ENCODE assay signal across 22 cellular contexts in the genomic region with DNA sequence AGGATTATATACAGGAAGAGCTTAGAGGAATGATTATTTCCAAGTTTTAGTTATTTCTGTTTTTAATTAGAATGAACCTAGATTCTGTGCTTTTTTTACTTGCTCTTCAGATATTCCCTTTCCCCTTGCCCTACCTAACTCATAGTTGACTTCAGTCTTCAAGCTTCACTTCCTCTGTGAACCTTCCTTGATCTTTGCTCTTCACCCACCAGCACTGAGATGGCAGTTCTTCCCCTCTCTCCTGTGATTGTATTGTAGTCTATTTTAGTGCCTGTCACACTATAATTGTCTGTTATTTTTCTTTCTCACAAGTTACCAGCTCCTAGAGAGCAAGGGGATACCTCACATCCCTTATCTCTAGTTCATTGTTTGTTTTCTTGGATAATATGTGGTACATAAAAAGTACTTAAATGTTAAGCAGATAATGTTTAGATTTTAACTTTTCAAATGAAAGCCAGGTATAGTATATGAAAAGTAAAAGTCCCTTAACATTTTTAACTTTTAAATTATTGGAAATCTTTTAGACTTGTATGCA. TPM values are rescaled to one million over a fixed set of nuclear protein-coding genes. Genes with fewer than 3 reads are reported as not detected.
DNase-seq lines count a peak whose midpoint lies in the region; ATAC-seq, FAIRE-seq and TF ChIP-seq lines count a peak whose summit lies in the region.
"Had no signal": no experiment of that assay in that cellular context is flagged by ENCODE, and none has a peak within 500 bp of the region (broad histone marks: within the 10 kb centered on the region; RNA-seq: fewer than 3 reads in every experiment).

No MANE protein-coding gene starts in this region.

- TF ChIP-seq POLR2A in GM12878 (IDR thresholded peaks at IDR 0.05; ENCODE audit: low read depth, low read length): no peak

- H3K79me2 ChIP-seq in GM12878 (ENCODE audit: control insufficient read depth, insufficient read depth, low read length): no peaks in the 10 kb centered on the region
- H3K79me2 ChIP-seq in trophoblast cell (ENCODE audit: control insufficient read depth, insufficient read depth, low read length, poor library complexity): no peaks in the 10 kb centered on the region
- H3K79me2 ChIP-seq: parathyroid adenoma had no signal

- H4K8ac ChIP-seq in trophoblast cell (ENCODE audit: low read depth, low read length): no peak overlapping the region

- H4K91ac ChIP-seq in trophoblast cell (ENCODE audit: low read depth, low read length): no peak overlapping the region

- SMC1A ChIA-PET in GM12878 (lab: Charles Lee; ENCODE audit: uncharacterized antibody, unreplicated experiment): interaction anchor here (1.1 to 1.5 kb wide), 2 partner anchors 12 to 30 kb away, joined by 3 to 4 read pairs; no protein-coding TSS in a partner anchor

- CTCF ChIA-PET in GM12878 (lab: Yijun Ruan, JAX): interaction anchor here (0.6 to 0.7 kb wide), 2 partner anchors 99 to 396 kb away, joined by 3 read pairs; no protein-coding TSS in a partner anchor

- H3K4me1 ChIP-seq in GM12878 (ENCODE audit: control insufficient read depth, insufficient read depth, low read length) (peaks cover 5% of the 10 kb centered on the region; the same call in 1 of the 2 replicates), trophoblast cell (ENCODE audit: control insufficient read depth in 1 of 2, insufficient read depth in 2 of 2, low read length in 2 of 2) (peaks cover 1 to 2% of the 10 kb centered on the region in 2 experiments)
- H3K4me1 ChIP-seq: parathyroid adenoma, uterus had no signal

- H3K9ac ChIP-seq in GM12878 (ENCODE audit: control insufficient read depth, insufficient read depth, low read length) (no peak overlapping the region), trophoblast cell (ENCODE audit: low read length) (no peak overlapping the region)
- H3K9ac ChIP-seq: parathyroid adenoma had no signal

- TF ChIP-seq CTCF in GM12865 (IDR thresholded peaks at IDR 0.05; ENCODE audit: insufficient read depth, low read depth, low read length, missing control alignments) (no peak), GM12878 (IDR thresholded peaks at IDR 0.05 in 2 of 3, conservative IDR thresholded peaks at IDR 0.05 in 1 of 3; ENCODE audit: control insufficient read depth in 2 of 3, extremely low read depth in 1 of 3, insufficient read depth in 1 of 3, low read depth in 3 of 3, low read length in 3 of 3) (no peak)

- no peak overlapping the region for H2AK5ac ChIP-seq in trophoblast cell (ENCODE audit: low read length)

- H3K9me3 ChIP-seq in GM12878 (replicated peaks; ENCODE audit: control insufficient read depth, insufficient read depth, low read length): no peaks in the 10 kb centered on the region
- no peaks in the 10 kb centered on the region for H3K9me3 ChIP-seq in trophoblast cell (ENCODE audit: insufficient read depth, low read depth, low read length)
- H3K9me3 ChIP-seq: uterus had no signal

- H3K14ac ChIP-seq in trophoblast cell (ENCODE audit: low read length): no peak overlapping the region

- RAD21 ChIA-PET in GM12878 (lab: Charles Lee; ENCODE audit: unreplicated experiment): interaction anchor here (0.7 to 1.4 kb wide), 3 partner anchors 20 to 202 kb away, joined by 3 read pairs; no protein-coding TSS in a partner anchor

- no peak overlapping the region for H3K23ac ChIP-seq in trophoblast cell (ENCODE audit: low read length)

- TF ChIP-seq RAD21 in GM12878 (IDR thresholded peaks at IDR 0.05; ENCODE audit: insufficient read depth, low read depth, low read length): no peak

- no peak for FAIRE-seq in GM12878 (lab: Jason Lieb, UNC)

- H3K4me2 ChIP-seq in GM12878 (ENCODE audit: control insufficient read depth, insufficient read depth) (no peak overlapping the region), trophoblast cell (ENCODE audit: low read length) (no peak overlapping the region)

- H2BK12ac ChIP-seq in trophoblast cell (ENCODE audit: low read length): no peak overlapping the region

- peak; percentile 45 for ATAC-seq in HG02610 (IDR thresholded peaks at IDR 0.05; ENCODE audit: unreplicated experiment)
- ATAC-seq in GM12878: no peak; the same call in 2 of the 3 replicates
- ATAC-seq: left lobe of liver; natural killer cell treated with Interleukin-12 subunit alpha and Interleukin-12 subunit beta and Interleukin-15 and Interleukin-18, amount 100 ng/mL, for 72 hours had no signal

- no peak overlapping the region for H3K18ac ChIP-seq in trophoblast cell (ENCODE audit: low read length)

- TF ChIP-seq EP300 in GM12878 (IDR thresholded peaks at IDR 0.05; ENCODE audit: borderline replicate concordance in 1 of 2, control insufficient read depth in 1 of 2, low read depth in 2 of 2, low read length in 2 of 2): no peak

- intact Hi-C loops in GM12878 (cut with micrococcal nuclease; ENCODE audit: unreplicated experiment): no loop called here
- intact Hi-C loops in posterior cingulate gyrus (cut with DNase I): no loop called here

- H3K27me3 ChIP-seq in GM12878 (replicated peaks in 1 of 2; ENCODE audit: control insufficient read depth in 2 of 2, insufficient read depth in 2 of 2, low read length in 1 of 2): no peaks in the 10 kb centered on the region
- no peaks in the 10 kb centered on the region for H3K27me3 ChIP-seq in trophoblast cell (ENCODE audit: insufficient read depth, low read length)
- H3K27me3 ChIP-seq: uterus had no signal

- H4K20me1 ChIP-seq in GM12878 (ENCODE audit: control insufficient read depth, insufficient read depth): no peaks in the 10 kb centered on the region

- DNase-seq in GM12865 (ENCODE audit: low read depth): peak; percentile 12
- DNase-seq in GM12878 (ENCODE audit: low read depth, low spot score): no peak
- no peak for DNase-seq in trophoblast cell
- no peak for DNase-seq in posterior cingulate gyrus
- DNase-seq in stimulated activated CD4-positive, alpha-beta T cell treated with anti-CD3 and anti-CD28 coated beads, Interleukin-4, amount 100 ng/mL, for 24 hours: no peak
- no peak for DNase-seq in medulla oblongata (ENCODE audit: extremely low spot score)
- no peak for DNase-seq in dermis blood vessel endothelial cell
- DNase-seq: activated B cell treated with CpG ODN at 0.5 μM for 24 hours; activated naive CD4-positive, alpha-beta T cell treated with anti-CD3 and anti-CD28 coated beads, Interleukin-2, amount 10 ng/mL, durations not matched to agents 7 days and 5 days; activated T-cell treated with anti-CD3 and anti-CD28 coated beads, Interleukin-2, amount 50 U/mL, for 24 hours; amygdala; caudate nucleus; NCI-H1436; NCI-H2107; NCI-H510A; T-helper 9 cell; uterus had no signal

- H3K36me3 ChIP-seq in GM12878 (ENCODE audit: control insufficient read depth in 2 of 2, insufficient read depth in 2 of 2, low read length in 1 of 2): no peaks in the 10 kb centered on the region; a peak in 1 of 4 replicates
- H3K36me3 ChIP-seq in trophoblast cell (ENCODE audit: control insufficient read depth in 1 of 2, insufficient read depth in 2 of 2, low read length in 2 of 2): no peaks in the 10 kb centered on the region
- H3K36me3 ChIP-seq: uterus had no signal

- in situ Hi-C loops in GM12878 (cut with MboI): no loop called here

- H2AFZ ChIP-seq in GM12878 (ENCODE audit: control insufficient read depth, low read depth, low read length): no peak overlapping the region
- H2AFZ ChIP-seq in trophoblast cell (ENCODE audit: insufficient read depth, low read length, poor library complexity): no peak overlapping the region
- H2AFZ ChIP-seq: parathyroid adenoma had no signal

- no peak overlapping the region for H3K4me3 ChIP-seq in GM12865 (ENCODE audit: low read depth, low read length)
- no peak overlapping the region for H3K4me3 ChIP-seq in GM12878
- no peak overlapping the region for H3K4me3 ChIP-seq in trophoblast cell (ENCODE audit: low read depth, low read length)
- H3K4me3 ChIP-seq: uterus had no signal

- H2BK5ac ChIP-seq in trophoblast cell (ENCODE audit: low read depth, low read length, poor library complexity): no peak overlapping the region

- no peaks in the 10 kb centered on the region for H3K79me1 ChIP-seq in trophoblast cell (ENCODE audit: low read length)

- POLR2A ChIA-PET in GM12878 (lab: Charles Lee): interaction anchor here (0.7 to 1.0 kb wide), 2 partner anchors 9 to 33 kb away, joined by 3 to 4 read pairs; a partner anchor contains a TSS

- no peak overlapping the region for H3K27ac ChIP-seq in GM12878 (ENCODE audit: control insufficient read depth, insufficient read depth)
- no peak overlapping the region for H3K27ac ChIP-seq in trophoblast cell (ENCODE audit: low read depth, low read length)
- H3K27ac ChIP-seq: C4-2B, parathyroid adenoma, uterus had no signal

- H2BK120ac ChIP-seq in trophoblast cell (ENCODE audit: insufficient read depth, low read length, poor library complexity): peak overlapping the region; percentile 33

- BruUV-seq in GM12878 (replicated peaks; lab: Mats Ljungman, UMichigan): no TSS peak

- H3K4ac ChIP-seq in trophoblast cell (ENCODE audit: low read depth, low read length): no peak overlapping the region

- no peak overlapping the region for H4K12ac ChIP-seq in trophoblast cell (ENCODE audit: low read depth, low read length)

RNA-seq across cellular contexts. Expression of a gene that starts 33.2 kb away (rescaled TPM):
- 29.9 and 30.1 TPM in 2 replicates for total RNA-seq in GM12878 (2013; cell fraction: nucleolus; rRNA removed)
- total RNA-seq in GM12878 (2014; rRNA removed) (13.6 and 14.2 TPM in 2 replicates), GM12878 (2014; rRNA removed; fragmentation: Illumina TruSeq; extraction: Trizol) (15.0 and 15.4 TPM in 2 replicates), GM12878 (2021) (11.4 and 14.0 TPM in 2 replicates), dermis blood vessel endothelial cell (55.0 and 85.9 TPM in 2 replicates)
- polyA plus RNA-seq in GM12878 (2011; ENCODE audit: low read depth): 4.2 TPM
- polyA plus RNA-seq in GM12878 (2011; rRNA removed) (19.8 and 20.7 TPM in 2 replicates), GM12878 (2014; fragmentation: Illumina TruSeq; extraction: Trizol) (12.5 and 17.9 TPM in 2 replicates), GM12878 (2014; fragmentation: Nextera tagmentation; extraction: Ambion mirVana) (1 to 10 TPM; 3.6 to 4.7 TPM), GM12878 (2014; rRNA removed) (8.7 and 10.2 TPM in 2 replicates), GM12878 (2016; fragmentation: Nextera tagmentation; extraction: Ambion mirVana) (1 to 10 TPM; 8.9 to 9.0 TPM)
- polyA plus RNA-seq in GM12878 (2011; cell fraction: cytosol; rRNA removed): 9.4 and 10.5 TPM in 2 replicates
- 19.0 and 23.7 TPM in 2 replicates for polyA plus RNA-seq in GM12878 (2011; cell fraction: nucleus; rRNA removed)
- 5.4 and 6.0 TPM in 2 replicates for polyA plus RNA-seq in GM12878 (2012)
- polyA minus RNA-seq in GM12878 (2011; rRNA and poly(A)+ RNA removed): 18.3 and 32.6 TPM in 2 replicates
- polyA minus RNA-seq in GM12878 (2011; cell fraction: cytosol; rRNA and poly(A)+ RNA removed): 7.1 and 7.9 TPM in 2 replicates
- polyA minus RNA-seq in GM12878 (2011; cell fraction: nucleus; rRNA and poly(A)+ RNA removed): 16.7 and 23.9 TPM in 2 replicates
- polyA plus RNA-seq in trophoblast cell (2013): 20.6 and 21.5 TPM in 2 replicates
